ENCODE assay signal across 2 cellular contexts in the genomic region with DNA sequence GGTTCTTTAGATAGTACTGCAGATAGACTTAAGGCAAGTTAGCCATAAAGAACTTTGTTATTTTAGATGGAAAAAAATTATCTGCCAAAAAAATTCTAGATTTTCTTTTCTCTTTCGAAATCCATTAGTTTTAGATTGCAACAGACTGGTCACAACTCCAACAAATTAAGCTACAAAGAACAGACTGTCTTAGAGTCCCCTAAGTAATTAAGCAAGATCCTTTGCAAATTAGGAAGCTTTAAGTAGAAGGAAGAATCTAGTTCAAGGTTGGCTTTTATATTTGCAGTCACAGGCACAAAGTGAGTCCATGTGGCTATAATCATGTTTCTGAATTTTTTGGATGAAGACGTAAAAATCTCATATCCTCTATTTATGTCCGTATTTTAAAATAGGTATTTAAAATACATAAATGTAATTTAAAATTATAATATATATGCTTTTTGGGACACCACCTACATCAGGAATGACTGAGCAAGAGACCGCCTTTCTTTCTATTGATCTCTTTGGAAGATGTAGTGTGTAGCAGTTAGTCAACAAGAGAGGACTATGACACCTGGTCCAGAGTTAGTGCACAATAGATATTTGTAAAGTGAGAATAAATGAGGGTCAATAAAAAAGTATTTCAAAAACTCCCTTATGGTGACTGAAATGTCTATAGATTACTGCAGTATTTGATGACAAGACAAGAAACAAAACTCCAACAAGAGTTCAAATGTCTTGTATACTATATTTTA.
A peak's percentile ranks its signal among the peaks of the same experiment; 100 is the strongest.
TF ChIP-seq lines count a peak whose summit lies in the region.

No MANE protein-coding gene starts in this region.

TF ChIP-seq in liver, 16 proteins besides CTCF, POLR2A, EP300 and RAD21:
- TF ChIP-seq RXRA (IDR thresholded peaks at IDR 0.05) (peak; percentile 10 to 35), EGR1 (IDR thresholded peaks at IDR 0.05; ENCODE audit: low read depth in 2 of 2) (no peak), HNF4A (conservative IDR thresholded peaks at IDR 0.05) (peak; percentile 79 to 85), JUND (IDR thresholded peaks at IDR 0.05) (peak in 1 of 2 donors; percentile 40), YY1 (IDR thresholded peaks at IDR 0.05) (no peak)
- TF ChIP-seq, protein P1, sequence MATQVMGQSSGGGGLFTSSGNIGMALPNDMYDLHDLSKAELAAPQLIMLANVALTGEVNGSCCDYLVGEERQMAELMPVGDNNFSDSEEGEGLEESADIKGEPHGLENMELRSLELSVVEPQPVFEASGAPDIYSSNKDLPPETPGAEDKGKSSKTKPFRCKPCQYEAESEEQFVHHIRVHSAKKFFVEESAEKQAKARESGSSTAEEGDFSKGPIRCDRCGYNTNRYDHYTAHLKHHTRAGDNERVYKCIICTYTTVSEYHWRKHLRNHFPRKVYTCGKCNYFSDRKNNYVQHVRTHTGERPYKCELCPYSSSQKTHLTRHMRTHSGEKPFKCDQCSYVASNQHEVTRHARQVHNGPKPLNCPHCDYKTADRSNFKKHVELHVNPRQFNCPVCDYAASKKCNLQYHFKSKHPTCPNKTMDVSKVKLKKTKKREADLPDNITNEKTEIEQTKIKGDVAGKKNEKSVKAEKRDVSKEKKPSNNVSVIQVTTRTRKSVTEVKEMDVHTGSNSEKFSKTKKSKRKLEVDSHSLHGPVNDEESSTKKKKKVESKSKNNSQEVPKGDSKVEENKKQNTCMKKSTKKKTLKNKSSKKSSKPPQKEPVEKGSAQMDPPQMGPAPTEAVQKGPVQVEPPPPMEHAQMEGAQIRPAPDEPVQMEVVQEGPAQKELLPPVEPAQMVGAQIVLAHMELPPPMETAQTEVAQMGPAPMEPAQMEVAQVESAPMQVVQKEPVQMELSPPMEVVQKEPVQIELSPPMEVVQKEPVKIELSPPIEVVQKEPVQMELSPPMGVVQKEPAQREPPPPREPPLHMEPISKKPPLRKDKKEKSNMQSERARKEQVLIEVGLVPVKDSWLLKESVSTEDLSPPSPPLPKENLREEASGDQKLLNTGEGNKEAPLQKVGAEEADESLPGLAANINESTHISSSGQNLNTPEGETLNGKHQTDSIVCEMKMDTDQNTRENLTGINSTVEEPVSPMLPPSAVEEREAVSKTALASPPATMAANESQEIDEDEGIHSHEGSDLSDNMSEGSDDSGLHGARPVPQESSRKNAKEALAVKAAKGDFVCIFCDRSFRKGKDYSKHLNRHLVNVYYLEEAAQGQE (IDR thresholded peaks at IDR 0.05), result peak; percentile 10
- TF ChIP-seq, protein P2, sequence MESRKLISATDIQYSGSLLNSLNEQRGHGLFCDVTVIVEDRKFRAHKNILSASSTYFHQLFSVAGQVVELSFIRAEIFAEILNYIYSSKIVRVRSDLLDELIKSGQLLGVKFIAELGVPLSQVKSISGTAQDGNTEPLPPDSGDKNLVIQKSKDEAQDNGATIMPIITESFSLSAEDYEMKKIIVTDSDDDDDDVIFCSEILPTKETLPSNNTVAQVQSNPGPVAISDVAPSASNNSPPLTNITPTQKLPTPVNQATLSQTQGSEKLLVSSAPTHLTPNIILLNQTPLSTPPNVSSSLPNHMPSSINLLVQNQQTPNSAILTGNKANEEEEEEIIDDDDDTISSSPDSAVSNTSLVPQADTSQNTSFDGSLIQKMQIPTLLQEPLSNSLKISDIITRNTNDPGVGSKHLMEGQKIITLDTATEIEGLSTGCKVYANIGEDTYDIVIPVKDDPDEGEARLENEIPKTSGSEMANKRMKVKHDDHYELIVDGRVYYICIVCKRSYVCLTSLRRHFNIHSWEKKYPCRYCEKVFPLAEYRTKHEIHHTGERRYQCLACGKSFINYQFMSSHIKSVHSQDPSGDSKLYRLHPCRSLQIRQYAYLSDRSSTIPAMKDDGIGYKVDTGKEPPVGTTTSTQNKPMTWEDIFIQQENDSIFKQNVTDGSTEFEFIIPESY (IDR thresholded peaks at IDR 0.05), result no peak

TF ChIP-seq in HepG2, 621 proteins besides CTCF, POLR2A, EP300 and RAD21:
- TF ChIP-seq MAFK (conservative IDR thresholded peaks at IDR 0.05 in 1 of 2, IDR thresholded peaks at IDR 0.05 in 1 of 2; ENCODE audit: low read length in 2 of 2), result peak in 1 of 2 experiments; percentile 48; a peak in 2 of 4 replicates
- no peak for TF ChIP-seq IKZF1 (IDR thresholded peaks at IDR 0.05)
- no peak for TF ChIP-seq ZNF607 (CRISPR knock-in tag; IDR thresholded peaks at IDR 0.05; ENCODE audit: borderline replicate concordance)
